Comparison of ENCODE assay signal across 8 cellular contexts in genomic region chr5:179344301-179345178, GRCh38. TPM values are rescaled to one million over a fixed set of nuclear protein-coding genes. Genes with fewer than 3 reads are reported as not detected.
DNase-seq lines count a peak whose midpoint lies in the region; ATAC-seq and TF ChIP-seq lines count a peak whose summit lies in the region.

No MANE protein-coding gene starts in this region.

- H3K36me3 ChIP-seq in adrenal gland (replicated peaks in 1 of 2) (no peaks in the 10 kb centered on the region), sigmoid colon (no peaks in the 10 kb centered on the region)

- no peak for TF ChIP-seq POLR2A in adrenal gland (IDR thresholded peaks at IDR 0.05)
- TF ChIP-seq POLR2A in sigmoid colon (IDR thresholded peaks at IDR 0.05) = no peak

- H3K9me3 ChIP-seq in adrenal gland (replicated peaks in 1 of 3) (no peaks in the 10 kb centered on the region), sigmoid colon (no peaks in the 10 kb centered on the region)

- intact Hi-C loops in adrenal gland (cut with DNase I) = loop anchor here in 1 of 2 donors (10.0 kb wide), 1 partner anchor 150 kb away; no protein-coding TSS in a partner anchor
- intact Hi-C loops in sigmoid colon (cut with DNase I) = loop anchor here (5.0 to 10.0 kb wide), 2 partner anchors 77 to 150 kb away; no protein-coding TSS in a partner anchor

- WGBS in adrenal gland, 4 donors = 1 to 2% (median 1%) methylated on average over 15 to 92 of the region's 92 CpGs
- 2 to 4% methylated on average over 92 of the region's 92 CpGs for WGBS in sigmoid colon, 2 donors

- H3K27me3 ChIP-seq in adrenal gland = peaks cover 10% of the 10 kb centered on the region
- no peaks in the 10 kb centered on the region for H3K27me3 ChIP-seq in sigmoid colon

- TF ChIP-seq CTCF in adrenal gland (IDR thresholded peaks at IDR 0.05) (no peak), sigmoid colon (IDR thresholded peaks at IDR 0.05) (no peak)

- H3K4me3 ChIP-seq in adrenal gland (peak overlapping the region in 3 of 4 donors; percentile 30 to 64 (median 34)), iPS-11a (ENCODE audit: low read depth, low read length) (peak overlapping the region; percentile 70), sigmoid colon (peak overlapping the region; percentile 53 to 87 (median 73))

- H3K4me1 ChIP-seq in adrenal gland (replicated peaks in 1 of 2) (peaks cover 0 to 6% of the 10 kb centered on the region in 2 donors), sigmoid colon (peaks cover 0 to 31% (median 26%) of the 10 kb centered on the region in 4 donors)

- no peak for TF ChIP-seq EP300 in sigmoid colon (IDR thresholded peaks at IDR 0.05)

- DNase-seq in ELF-1 (ENCODE audit: low read depth, low spot score) = peak; percentile 44
- DNase-seq in adrenal gland = no peak
- no peak for DNase-seq in sigmoid colon
- DNase-seq in activated gamma-delta T cell (lab: John Stamatoyannopoulos, UW) = no peak
- no peak for DNase-seq in glomerular visceral epithelial cell (ENCODE audit: extremely low spot score)
- no peak for DNase-seq in NCI-H524 (lab: John Stamatoyannopoulos, UW)

- ATAC-seq in GM18511 (IDR thresholded peaks at IDR 0.05; ENCODE audit: unreplicated experiment) = no peak

- H3K27ac ChIP-seq in adrenal gland (peak overlapping the region in 4 of 5 donors; percentile 15 to 86 (median 56)), sigmoid colon (peak overlapping the region; percentile 69 to 81 (median 74))

RNA-seq across cellular contexts. Expression of gene ADAMTS2, which starts 0.7 kb away (rescaled TPM):
- total RNA-seq in adrenal gland = 10 to 100 TPM; 19.2 to 70.3 (median 30.4) TPM
- 10 to 100 TPM in 2 of 3 donors, 1 to 10 TPM in 1; 5.2 to 17.9 (median 10.2) TPM for polyA plus RNA-seq in adrenal gland
- total RNA-seq in sigmoid colon = 10 to 100 TPM in 3 of 4 donors, 1 to 10 TPM in 1; 9.2 to 33.2 (median 14.6) TPM
- 1 to 10 TPM in 2 of 3 donors, under 1 TPM in 1; 0.69 to 5.9 (median 1.2) TPM for polyA plus RNA-seq in sigmoid colon
